ENCODE assay signal across 8 cellular contexts in the genomic region with DNA sequence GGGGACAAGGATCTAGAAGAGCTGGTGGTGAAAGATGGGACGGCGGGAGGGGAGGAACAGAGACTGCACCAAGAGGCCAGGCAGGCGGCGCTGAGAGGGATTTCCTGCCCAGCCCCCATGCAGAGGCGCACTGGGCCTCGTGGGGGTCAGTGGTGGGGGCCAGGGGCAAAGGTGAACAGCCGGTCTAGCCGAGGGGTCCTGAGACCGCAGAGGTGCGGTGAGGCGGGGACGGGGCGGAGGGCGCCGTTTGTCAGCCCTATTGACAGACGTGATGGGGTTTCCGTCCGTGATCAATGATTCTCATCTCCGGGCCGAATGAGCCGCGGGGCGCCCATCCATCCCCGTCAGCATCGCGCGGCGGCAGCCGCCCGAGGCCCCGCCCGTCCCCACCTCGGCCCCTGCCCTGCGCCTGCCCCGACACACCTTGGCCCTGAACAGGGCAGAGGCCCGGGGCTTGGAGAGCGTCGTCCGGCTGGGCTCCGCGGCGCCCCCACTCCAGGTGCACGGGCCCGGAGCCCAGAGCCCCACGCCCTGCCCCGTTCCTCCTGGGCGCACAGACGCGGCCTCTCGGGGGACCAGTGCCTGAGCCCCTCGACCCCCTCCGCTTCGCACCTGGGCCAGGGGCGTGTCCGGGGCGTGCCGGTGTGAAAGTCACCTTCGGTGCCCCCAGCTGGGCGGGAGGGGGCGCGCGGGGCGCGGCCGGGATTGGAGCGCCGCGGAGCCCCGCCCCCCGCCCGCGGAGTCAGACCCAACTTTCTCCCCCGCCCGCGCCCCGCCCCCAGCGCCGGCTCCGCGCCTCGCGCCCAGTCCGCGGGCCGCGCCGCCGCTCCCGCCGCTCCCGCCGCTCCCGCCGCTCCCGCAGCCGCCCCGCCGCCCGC. TPM values are rescaled to one million over a fixed set of nuclear protein-coding genes. Genes with fewer than 3 reads are reported as not detected.
DNase-seq lines count a peak whose midpoint lies in the region; ATAC-seq and TF ChIP-seq lines count a peak whose summit lies in the region.

Gene NXPH4 (plus strand): TSS at position 781 of the 878 bp plus-strand sequence. CDS start 176 bp downstream, outside the sequence.

- no peak within 1 kb of the TSS for H3K9ac ChIP-seq in HUES64 (ENCODE audit: low read depth, low read length)

- no peak within 1 kb of the TSS for H3K27ac ChIP-seq in HUES64 (ENCODE audit: low read depth, low read length)

- peak within 1 kb of the TSS; percentile 45 for H3K4me3 ChIP-seq in HUES64 (ENCODE audit: low read length)

- DNase-seq in ELF-1 (ENCODE audit: low read depth, low spot score): peak; percentile 51
- peak; percentile 70 to 74 for DNase-seq in activated CD4-positive, alpha-beta T cell treated with anti-CD3 and anti-CD28 coated beads for 4 hours
- DNase-seq in effector memory CD8-positive, alpha-beta T cell: no peak
- no peak for DNase-seq in neural crest cell (ENCODE audit: low read depth, low spot score)
- no peak for DNase-seq in ureter (ENCODE audit: low spot score)
- no peak for DNase-seq in T1000 (lab: John Stamatoyannopoulos, UW)
- DNase-seq in NCI-H1092 (lab: John Stamatoyannopoulos, UW): no peak

- H3K27me3 ChIP-seq in HUES64 (ENCODE audit: insufficient read depth, low read length): peaks cover 78% of the 10 kb centered on the region

- H3K4me1 ChIP-seq in HUES64 (ENCODE audit: insufficient read depth, low read length): peaks cover 18% of the 10 kb centered on the region

- peaks cover 40 to 43% of the 10 kb centered on the region in 2 donors for H3K4me1 Mint-ChIP-seq in effector memory CD8-positive, alpha-beta T cell (ENCODE audit: low read depth in 2 of 2)
- H3K4me1 Mint-ChIP-seq in neural crest cell: peaks cover 49% of the 10 kb centered on the region

- peaks cover 9% of the 10 kb centered on the region for H3K36me3 ChIP-seq in HUES64 (ENCODE audit: insufficient read depth, low read length)

- no peaks in the 10 kb centered on the region for H3K9me3 ChIP-seq in HUES64 (ENCODE audit: insufficient read depth, low read depth, low read length)

- no peaks in the 10 kb centered on the region for H3K9me3 Mint-ChIP-seq in effector memory CD8-positive, alpha-beta T cell
- no peaks in the 10 kb centered on the region for H3K9me3 Mint-ChIP-seq in neural crest cell

- H3K27ac Mint-ChIP-seq in effector memory CD8-positive, alpha-beta T cell: peak within 1 kb of the TSS; percentile 70 to 81
- no peak within 1 kb of the TSS for H3K27ac Mint-ChIP-seq in neural crest cell (ENCODE audit: unreplicated experiment)

- peaks cover 71 to 85% of the 10 kb centered on the region in 2 donors for H3K27me3 Mint-ChIP-seq in effector memory CD8-positive, alpha-beta T cell
- H3K27me3 Mint-ChIP-seq in neural crest cell (ENCODE audit: low read depth): peaks cover 76% of the 10 kb centered on the region

- peak within 1 kb of the TSS; percentile 84 to 85 for H3K4me3 Mint-ChIP-seq in effector memory CD8-positive, alpha-beta T cell
- peak within 1 kb of the TSS; percentile 83 for H3K4me3 Mint-ChIP-seq in neural crest cell

- under 1% methylated on average over 99 of the region's 99 CpGs for WGBS in HUES64

- ATAC-seq in effector memory CD8-positive, alpha-beta T cell (replicated peaks): peak; percentile 25

- peaks cover 23% of the 10 kb centered on the region for H3K36me3 Mint-ChIP-seq in effector memory CD8-positive, alpha-beta T cell (ENCODE audit: insufficient read depth)
- H3K36me3 Mint-ChIP-seq in neural crest cell (ENCODE audit: low read depth): no peaks in the 10 kb centered on the region

- no peak for TF ChIP-seq CTCF in neural crest cell (conservative IDR thresholded peaks at IDR 0.05)

RNA-seq across cellular contexts. Expression of gene NXPH4, which starts in this region (rescaled TPM):
- polyA plus RNA-seq in HUES64 (2013, experiment 1 of 2): 0.70 TPM
- 2.2 TPM for polyA plus RNA-seq in HUES64 (2013, experiment 2 of 2)
- total RNA-seq in neural crest cell: 0.71 and 0.91 TPM in 2 replicates
- total RNA-seq in ureter: not detected

Comparison
In these comparisons a context has a peak if more than half of its experiments do, and no peak if none do; other contexts are left out.
1. DNase-seq: peak in ELF-1 (single experiment) and activated CD4-positive, alpha-beta T cell treated with anti-CD3 and anti-CD28 coated beads for 4 hours (2 of 2); none in effector memory CD8-positive, alpha-beta T cell (0 of 3), neural crest cell (single experiment), ureter (single experiment), T1000 (single experiment) and NCI-H1092 (single experiment).